Comparison of ENCODE assay signal across 36 cellular contexts in the genomic region with DNA sequence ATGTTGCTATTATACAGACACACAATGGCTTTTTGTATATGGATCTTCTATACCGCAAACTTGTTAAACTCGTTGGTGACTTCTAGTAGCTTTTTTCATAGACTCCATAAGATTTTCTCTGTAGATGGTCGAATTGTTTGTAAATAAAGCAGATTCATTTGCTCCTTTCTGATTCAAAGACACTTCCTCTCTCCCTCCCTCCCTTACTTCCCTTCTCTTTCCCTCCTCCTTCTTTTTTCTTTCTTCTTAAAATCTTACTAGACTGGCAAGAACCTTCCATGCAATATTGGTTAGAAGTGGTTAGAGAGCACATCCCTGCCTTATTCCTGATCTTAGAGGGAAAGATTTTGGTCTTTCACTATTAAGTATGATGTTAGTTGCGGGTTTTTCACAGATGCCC. TPM values are rescaled to one million over a fixed set of nuclear protein-coding genes. Genes with fewer than 3 reads are reported as not detected.
"Had no signal": no experiment of that assay in that cellular context is flagged by ENCODE, and none has a peak within 500 bp of the region (broad histone marks: within the 10 kb centered on the region; RNA-seq: fewer than 3 reads in every experiment).

No MANE protein-coding gene starts in this region.

- H3K4me1 Mint-ChIP-seq: activated B cell treated with CpG ODN at 0.5 μM for 24 hours; activated CD4-positive, alpha-beta T cell treated with anti-CD3 and anti-CD28 coated beads for 36 hours; activated naive CD4-positive, alpha-beta T cell treated with anti-CD3 and anti-CD28 coated beads, Interleukin-2, amount 50 U/mL, for 24 hours; T-helper 17 cell had no signal

- H3K27ac Mint-ChIP-seq: activated B cell treated with CpG ODN at 0.5 μM for 24 hours; activated CD4-positive, alpha-beta memory T cell treated with anti-CD3 and anti-CD28 coated beads for 36 hours; activated CD4-positive, alpha-beta T cell treated with anti-CD3 and anti-CD28 coated beads for 36 hours; activated CD4-positive, alpha-beta T cell treated with anti-CD3 and anti-CD28 coated beads, Interleukin-2, amount 10 ng/mL, durations not matched to agents 24 days and 14 days; activated CD8-positive, alpha-beta memory T cell treated with anti-CD3 and anti-CD28 coated beads, Interleukin-2, amount 10 ng/mL, durations not matched to agents 7 days and 5 days; activated CD8-positive, alpha-beta T cell treated with anti-CD3 and anti-CD28 coated beads, Interleukin-2, amount 10 ng/mL, durations not matched to agents 7 days and 5 days; activated naive CD4-positive, alpha-beta T cell treated with anti-CD3 and anti-CD28 coated beads for 36 hours; activated naive CD4-positive, alpha-beta T cell treated with anti-CD3 and anti-CD28 coated beads, Interleukin-2, amount 50 U/mL, for 24 hours; activated naive CD8-positive, alpha-beta T cell treated with anti-CD3 and anti-CD28 coated beads for 36 hours; activated naive CD8-positive, alpha-beta T cell treated with anti-CD3 and anti-CD28 coated beads, Interleukin-2, amount 50 U/mL, for 24 hours; activated T-helper 1 cell treated with anti-CD3 and anti-CD28 coated beads, Interleukin-12 subunit alpha, Interleukin-12 subunit beta, Interleukin-2, Interleukin-4 antibody, amounts not matched to agents 30 ng/mL and 10 ng/mL and 1 ng/mL, durations not matched to agents 14 hours and 24 hours and 36 hours; activated T-helper 2 cell treated with anti-CD3 and anti-CD28 coated beads, Interferon-gamma antibody, Interleukin-2, Interleukin-4, amounts not matched to agents 10 μg/mL and 5 μg/mL and 100 μg/mL, durations not matched to agents 14 hours and 24 hours and 36 hours; T-helper 17 cell; T-helper 2 cell treated with Interferon-gamma antibody and Interleukin-4, amounts not matched to agents 5 μg/mL and 100 μg/mL, for 36 hours had no signal

- ATAC-seq: activated CD4-positive, alpha-beta T cell treated with anti-CD3 and anti-CD28 coated beads for 36 hours; activated CD4-positive, CD25-positive, alpha-beta regulatory T cell treated with anti-CD3 and anti-CD28 coated beads, Interleukin-2, amount 50 U/mL, for 24 hours; activated CD8-positive, alpha-beta memory T cell treated with anti-CD3 and anti-CD28 coated beads, Interleukin-2, amount 10 ng/mL, durations not matched to agents 7 days and 5 days; activated CD8-positive, alpha-beta T cell treated with anti-CD3 and anti-CD28 coated beads, Interleukin-2, amount 10 ng/mL, durations not matched to agents 7 days and 5 days; activated naive CD8-positive, alpha-beta T cell treated with anti-CD3 and anti-CD28 coated beads, Interleukin-2, amount 50 U/mL, for 24 hours; body of pancreas; effector memory CD8-positive, alpha-beta T cell; gastroesophageal sphincter; heart right ventricle; T-helper 17 cell had no signal

- H3K36me3 ChIP-seq: adrenal gland, esophagus muscularis mucosa, gastroesophageal sphincter, heart right ventricle, WERI-Rb-1 had no signal

- H3K9me3 Mint-ChIP-seq: activated B cell treated with CpG ODN at 0.5 μM for 24 hours; activated CD4-positive, alpha-beta memory T cell treated with anti-CD3 and anti-CD28 coated beads for 36 hours; activated CD4-positive, alpha-beta T cell treated with anti-CD3 and anti-CD28 coated beads, Interleukin-2, amount 10 ng/mL, durations not matched to agents 24 days and 14 days; activated naive CD4-positive, alpha-beta T cell treated with anti-CD3 and anti-CD28 coated beads for 36 hours; activated naive CD4-positive, alpha-beta T cell treated with anti-CD3 and anti-CD28 coated beads, Interleukin-2, amount 50 U/mL, for 24 hours; activated T-helper 1 cell treated with anti-CD3 and anti-CD28 coated beads, Interleukin-12 subunit alpha, Interleukin-12 subunit beta, Interleukin-2, Interleukin-4 antibody, amounts not matched to agents 30 ng/mL and 10 ng/mL and 1 ng/mL, durations not matched to agents 14 hours and 24 hours and 36 hours; activated T-helper 2 cell treated with anti-CD3 and anti-CD28 coated beads, Interferon-gamma antibody, Interleukin-2, Interleukin-4, amounts not matched to agents 10 μg/mL and 5 μg/mL and 100 μg/mL, durations not matched to agents 14 hours and 24 hours and 36 hours; effector memory CD8-positive, alpha-beta T cell; T-helper 2 cell treated with Interferon-gamma antibody and Interleukin-4, amounts not matched to agents 5 μg/mL and 100 μg/mL, for 36 hours had no signal

- H3K4me3 Mint-ChIP-seq: activated B cell treated with CpG ODN at 0.5 μM for 24 hours; activated CD4-positive, alpha-beta memory T cell treated with anti-CD3 and anti-CD28 coated beads for 36 hours; activated CD4-positive, alpha-beta T cell treated with anti-CD3 and anti-CD28 coated beads for 36 hours; activated CD4-positive, alpha-beta T cell treated with anti-CD3 and anti-CD28 coated beads, Interleukin-2, amount 10 ng/mL, durations not matched to agents 24 days and 14 days; activated CD8-positive, alpha-beta memory T cell treated with anti-CD3 and anti-CD28 coated beads, Interleukin-2, amount 10 ng/mL, durations not matched to agents 7 days and 5 days; activated CD8-positive, alpha-beta T cell treated with anti-CD3 and anti-CD28 coated beads, Interleukin-2, amount 10 ng/mL, durations not matched to agents 7 days and 5 days; activated naive CD4-positive, alpha-beta T cell treated with anti-CD3 and anti-CD28 coated beads for 36 hours; activated naive CD4-positive, alpha-beta T cell treated with anti-CD3 and anti-CD28 coated beads, Interleukin-2, amount 50 U/mL, for 24 hours; activated naive CD8-positive, alpha-beta T cell treated with anti-CD3 and anti-CD28 coated beads for 36 hours; activated naive CD8-positive, alpha-beta T cell treated with anti-CD3 and anti-CD28 coated beads, Interleukin-2, amount 50 U/mL, for 24 hours; activated T-helper 1 cell treated with anti-CD3 and anti-CD28 coated beads, Interleukin-12 subunit alpha, Interleukin-12 subunit beta, Interleukin-2, Interleukin-4 antibody, amounts not matched to agents 30 ng/mL and 10 ng/mL and 1 ng/mL, durations not matched to agents 14 hours and 24 hours and 36 hours; effector memory CD8-positive, alpha-beta T cell; T-helper 17 cell; T-helper 2 cell treated with Interferon-gamma antibody and Interleukin-4, amounts not matched to agents 5 μg/mL and 100 μg/mL, for 36 hours had no signal

- H3K27me3 ChIP-seq: adrenal gland, body of pancreas, esophagus muscularis mucosa, gastroesophageal sphincter, heart right ventricle had no signal

- DNase-seq: activated B cell treated with CpG ODN at 0.5 μM for 24 hours; activated CD4-positive, alpha-beta memory T cell treated with anti-CD3 and anti-CD28 coated beads for 36 hours; activated CD4-positive, alpha-beta T cell treated with anti-CD3 and anti-CD28 coated beads for 36 hours; activated CD4-positive, alpha-beta T cell treated with anti-CD3 and anti-CD28 coated beads, Interleukin-2, amount 10 ng/mL, durations not matched to agents 24 days and 14 days; activated CD8-positive, alpha-beta memory T cell treated with anti-CD3 and anti-CD28 coated beads, Interleukin-2, amount 10 ng/mL, durations not matched to agents 7 days and 5 days; activated CD8-positive, alpha-beta memory T cell treated with anti-CD3 and anti-CD28 coated beads, Interleukin-2, amount 50 U/mL, for 4 hours; activated CD8-positive, alpha-beta T cell treated with anti-CD3 and anti-CD28 coated beads, Interleukin-2, amount 10 ng/mL, durations not matched to agents 7 days and 5 days; activated effector memory CD4-positive, alpha-beta T cell treated with anti-CD3 and anti-CD28 coated beads, Interleukin-2, amount 50 U/mL, for 16 hours; activated naive CD4-positive, alpha-beta T cell treated with anti-CD3 and anti-CD28 coated beads for 36 hours; activated naive CD8-positive, alpha-beta T cell treated with anti-CD3 and anti-CD28 coated beads for 36 hours; activated naive CD8-positive, alpha-beta T cell treated with anti-CD3 and anti-CD28 coated beads, Interleukin-2, amount 50 U/mL, for 24 hours; activated T-cell treated with anti-CD3 and anti-CD28 coated beads, Interleukin-2, amount 50 U/mL, for 1 hour; activated T-cell treated with anti-CD3 and anti-CD28 coated beads, Interleukin-2, amount 50 U/mL, for 48 hours; adrenal gland; amygdala; aorta; body of pancreas; caudate nucleus; cortex of kidney; dermis blood vessel endothelial cell; effector CD4-positive, alpha-beta T cell; effector memory CD8-positive, alpha-beta T cell; erythroblast; foreskin melanocyte; heart right ventricle; T-helper 17 cell; T1000; WERI-Rb-1 had no signal

- H3K4me3 ChIP-seq: adrenal gland, body of pancreas, esophagus muscularis mucosa, gastroesophageal sphincter, heart right ventricle had no signal

- H3K27ac ChIP-seq: adrenal gland, body of pancreas, esophagus muscularis mucosa, gastroesophageal sphincter, heart right ventricle, WERI-Rb-1 had no signal

- H3K27me3 Mint-ChIP-seq: activated B cell treated with CpG ODN at 0.5 μM for 24 hours; activated CD4-positive, alpha-beta memory T cell treated with anti-CD3 and anti-CD28 coated beads for 36 hours; activated CD4-positive, alpha-beta T cell treated with anti-CD3 and anti-CD28 coated beads for 36 hours; activated naive CD4-positive, alpha-beta T cell treated with anti-CD3 and anti-CD28 coated beads, Interleukin-2, amount 50 U/mL, for 24 hours; activated naive CD8-positive, alpha-beta T cell treated with anti-CD3 and anti-CD28 coated beads for 36 hours; activated naive CD8-positive, alpha-beta T cell treated with anti-CD3 and anti-CD28 coated beads, Interleukin-2, amount 50 U/mL, for 24 hours had no signal

- H3K36me3 Mint-ChIP-seq: activated CD4-positive, alpha-beta memory T cell treated with anti-CD3 and anti-CD28 coated beads for 36 hours; activated CD8-positive, alpha-beta memory T cell treated with anti-CD3 and anti-CD28 coated beads, Interleukin-2, amount 10 ng/mL, durations not matched to agents 7 days and 5 days; activated naive CD4-positive, alpha-beta T cell treated with anti-CD3 and anti-CD28 coated beads, Interleukin-2, amount 50 U/mL, for 24 hours; activated naive CD8-positive, alpha-beta T cell treated with anti-CD3 and anti-CD28 coated beads for 36 hours had no signal

- FAIRE-seq: colon had no signal

- H3K9me3 ChIP-seq: adrenal gland, body of pancreas, gastroesophageal sphincter had no signal

- H3K4me1 ChIP-seq: adrenal gland, esophagus muscularis mucosa, gastroesophageal sphincter, heart right ventricle had no signal

RNA-seq across cellular contexts. Expression of a gene that starts 36.4 kb away (rescaled TPM):
- total RNA-seq: activated CD4-positive, alpha-beta T cell treated with anti-CD3 and anti-CD28 coated beads for 36 hours; activated CD8-positive, alpha-beta memory T cell treated with anti-CD3 and anti-CD28 coated beads, Interleukin-2, amount 10 ng/mL, durations not matched to agents 7 days and 5 days; activated CD8-positive, alpha-beta T cell treated with anti-CD3 and anti-CD28 coated beads, Interleukin-2, amount 10 ng/mL, durations not matched to agents 7 days and 5 days; activated naive CD8-positive, alpha-beta T cell treated with anti-CD3 and anti-CD28 coated beads for 36 hours; dermis blood vessel endothelial cell; esophagus muscularis mucosa; gastroesophageal sphincter; heart right ventricle had no signal
- polyA plus RNA-seq: aorta had no signal
